Comparison of ENCODE assay signal across 9 cellular contexts in the genomic region with DNA sequence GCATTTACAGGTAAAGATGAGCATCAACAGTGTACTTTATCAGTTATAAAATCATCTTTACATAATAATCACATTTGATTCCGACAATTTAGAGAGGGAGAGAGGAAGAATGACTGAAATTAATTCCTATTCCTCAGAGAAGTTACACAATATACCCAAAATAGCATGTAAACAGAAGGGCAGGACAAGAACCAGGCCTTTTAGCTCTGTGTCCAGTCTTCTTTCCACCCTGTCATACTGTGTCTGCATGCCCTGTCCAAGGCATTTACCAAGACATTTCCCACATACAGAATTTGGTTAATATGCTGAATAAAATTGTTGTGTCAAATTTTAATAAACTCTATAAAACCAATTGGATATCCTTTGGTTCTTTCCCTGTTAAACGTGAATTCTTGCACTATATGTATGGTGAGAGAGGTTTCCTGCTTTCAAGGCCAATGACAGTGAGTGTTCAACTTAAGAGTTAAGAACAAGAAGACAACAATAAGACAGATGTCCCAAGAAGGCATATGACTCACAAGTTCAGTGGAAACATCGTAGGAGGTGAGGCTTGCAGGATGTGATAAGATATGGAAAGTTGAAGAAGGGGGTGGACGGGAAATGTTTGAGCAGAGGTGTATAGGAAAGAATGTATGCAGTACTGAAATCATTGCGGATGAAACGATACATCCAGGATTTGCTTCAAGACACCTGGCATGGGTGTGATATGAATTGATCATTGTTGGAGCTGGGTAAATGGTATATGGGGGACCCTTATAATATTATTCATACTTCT. TPM values are rescaled to one million over a fixed set of nuclear protein-coding genes. Genes with fewer than 3 reads are reported as not detected.
DNase-seq lines count a peak whose midpoint lies in the region; ATAC-seq, FAIRE-seq and TF ChIP-seq lines count a peak whose summit lies in the region.
"Had no signal": no experiment of that assay in that cellular context is flagged by ENCODE, and none has a peak within 500 bp of the region (broad histone marks: within the 10 kb centered on the region; RNA-seq: fewer than 3 reads in every experiment).

No MANE protein-coding gene starts in this region.

- H3K36me3 Mint-ChIP-seq in Calu3 (ENCODE audit: insufficient read depth, unreplicated experiment) (peaks cover under 1% of the 10 kb centered on the region), WTC11 (no peaks in the 10 kb centered on the region)

- H3K27ac Mint-ChIP-seq in Calu3 (ENCODE audit: unreplicated experiment) (peak overlapping the region; percentile 23), WTC11 (no peak overlapping the region)

- H3K36me3 ChIP-seq in SK-N-SH (replicated peaks in 1 of 2; ENCODE audit: control insufficient read depth in 1 of 2, insufficient read depth in 2 of 2, low read length in 1 of 2) (no peaks in the 10 kb centered on the region), K562 (ENCODE audit: control insufficient read depth, insufficient read depth, low read length) (peaks cover 22% of the 10 kb centered on the region), OCI-LY7 (ENCODE audit: insufficient read depth, low read length) (no peaks in the 10 kb centered on the region)
- H3K36me3 ChIP-seq: thoracic aorta had no signal

- no peaks in the 10 kb centered on the region for H3K9me3 ChIP-seq in SK-N-SH
- no peaks in the 10 kb centered on the region for H3K9me3 ChIP-seq in K562 (replicated peaks; ENCODE audit: control insufficient read depth, insufficient read depth, low read depth, low read length)
- no peaks in the 10 kb centered on the region for H3K9me3 ChIP-seq in OCI-LY7 (ENCODE audit: low read length)
- H3K9me3 ChIP-seq: thoracic aorta had no signal

- POLR2A ChIA-PET in SK-N-SH (lab: Yijun Ruan, JAX) (no interaction called here), K562 (lab: Yijun Ruan, JAX) (interaction anchor here (0.9 kb wide), 1 partner anchor 57 kb away, joined by 4 read pairs; no protein-coding TSS in a partner anchor), WTC11 (lab: Charles Lee) (no interaction called here), OCI-LY7 (lab: Charles Lee) (interaction anchor here (0.6 to 1.0 kb wide), 2 partner anchors 34 to 527 kb away, joined by 3 to 4 read pairs; no protein-coding TSS in a partner anchor)

- H3K4me3 ChIP-seq in SK-N-SH (ENCODE audit: low read depth in 2 of 2, low read length in 1 of 2) (no peak overlapping the region), K562 (no peak overlapping the region), OCI-LY7 (ENCODE audit: low read depth, low read length, poor library complexity, severe bottlenecking) (no peak overlapping the region)
- H3K4me3 ChIP-seq: thoracic aorta had no signal

- no peak for TF ChIP-seq EP300 in SK-N-SH (IDR thresholded peaks at IDR 0.05; ENCODE audit: borderline replicate concordance in 1 of 2, low read depth in 1 of 2, low read length in 1 of 2)
- peak; percentile 99 for TF ChIP-seq EP300 in K562 (IDR thresholded peaks at IDR 0.05; ENCODE audit: low read length)

- H3K4me3 Mint-ChIP-seq in Calu3 (ENCODE audit: low read depth, unreplicated experiment): no peak overlapping the region
- no peak overlapping the region for H3K4me3 Mint-ChIP-seq in WTC11

- H3K27ac ChIP-seq in SK-N-SH (ENCODE audit: low read depth in 2 of 2, low read length in 1 of 2): peak overlapping the region in 1 of 2 experiments; percentile 39; a peak in 2 of 4 replicates
- H3K27ac ChIP-seq in K562 (ENCODE audit: extremely low read depth, low read depth, low read length): peak overlapping the region; percentile 95
- H3K27ac ChIP-seq in OCI-LY7 (ENCODE audit: low read depth, low read length, poor library complexity, severe bottlenecking): no peak overlapping the region
- H3K27ac ChIP-seq: thoracic aorta had no signal

- WGBS in SK-N-SH (ENCODE audit: low lambda C conversion rate): 61% methylated on average over 6 of the region's 6 CpGs
- 2% methylated on average over 6 of the region's 6 CpGs for WGBS in K562 (ENCODE audit: insufficient coverage, low coverage, missing lambda C conversion rate)

- FAIRE-seq in K562 (lab: Jason Lieb, UNC): peak; percentile 96

- no peak for TF ChIP-seq RAD21 in SK-N-SH (IDR thresholded peaks at IDR 0.05; ENCODE audit: low read length)
- peak in 1 of 2 experiments; percentile 44; a peak in 2 of 4 replicates for TF ChIP-seq RAD21 in K562 (CRISPR knock-in tag; conservative IDR thresholded peaks at IDR 0.05 in 1 of 2, IDR thresholded peaks at IDR 0.05 in 1 of 2)

- H2AFZ ChIP-seq in SK-N-SH (ENCODE audit: low read depth) (no peak overlapping the region), K562 (ENCODE audit: low read depth, low read length) (0 out of 2 replicates have a peak overlapping the region, but pooled peaks have one; percentile 28), OCI-LY7 (ENCODE audit: low read length) (no peak overlapping the region)

- H3K27me3 Mint-ChIP-seq in Calu3 (ENCODE audit: unreplicated experiment) (no peaks in the 10 kb centered on the region), WTC11 (ENCODE audit: low read depth) (no peaks in the 10 kb centered on the region)

- peaks cover 17 to 32% of the 10 kb centered on the region in 2 experiments for H3K4me1 ChIP-seq in SK-N-SH (ENCODE audit: control insufficient read depth in 1 of 2, insufficient read depth in 2 of 2, low read depth in 1 of 2, low read length in 1 of 2)
- H3K4me1 ChIP-seq in K562 (replicated peaks in 1 of 2; ENCODE audit: control insufficient read depth in 2 of 2, insufficient read depth in 2 of 2, low read length in 2 of 2): peaks cover 15 to 81% of the 10 kb centered on the region in 2 experiments
- H3K4me1 ChIP-seq in OCI-LY7 (ENCODE audit: insufficient read depth, low read length, poor library complexity, severe bottlenecking): no peaks in the 10 kb centered on the region

- no peaks in the 10 kb centered on the region; the same call in 1 of the 2 replicates for H3K9me2 ChIP-seq in SK-N-SH
- no peaks in the 10 kb centered on the region for H3K9me2 ChIP-seq in OCI-LY7 (ENCODE audit: insufficient read depth, low read length)

- ATAC-seq in K562 (peak; percentile 83), WTC11 (no peak)

- H4K20me1 ChIP-seq in SK-N-SH (ENCODE audit: insufficient read depth) (no peaks in the 10 kb centered on the region; the same call in 1 of the 2 replicates), K562 (replicated peaks; ENCODE audit: control insufficient read depth, insufficient read depth, low read length) (no peaks in the 10 kb centered on the region), OCI-LY7 (ENCODE audit: insufficient read depth, low read length) (no peaks in the 10 kb centered on the region)

- H3F3A ChIP-seq in SK-N-SH (replicated peaks; ENCODE audit: insufficient read depth): peaks cover 20% of the 10 kb centered on the region

- in situ Hi-C loops in K562 (cut with MboI): no loop called here

- intact Hi-C loops in Calu3 (cut with micrococcal nuclease; ENCODE audit: unreplicated experiment) (no loop called here), K562 (cut with micrococcal nuclease) (loop anchor here (2.0 to 10.0 kb wide), 3 partner anchors 21 to 349 kb away; a partner anchor contains a TSS), posterior vena cava (cut with DNase I) (no loop called here), OCI-LY7 (cut with micrococcal nuclease; ENCODE audit: unreplicated experiment) (no loop called here)

- H3K27me3 ChIP-seq in SK-N-SH (ENCODE audit: insufficient read depth) (no peaks in the 10 kb centered on the region), K562 (ENCODE audit: control insufficient read depth in 2 of 2, insufficient read depth in 2 of 2, low read length in 2 of 2) (no peaks in the 10 kb centered on the region)

- H3K9ac ChIP-seq in SK-N-SH (no peak overlapping the region), K562 (ENCODE audit: insufficient read depth in 1 of 2, low read depth in 2 of 2, low read length in 2 of 2) (peak overlapping the region in 1 of 2 experiments; percentile 73; a peak in 2 of 4 replicates)

- no peak for DNase-seq in Calu3
- DNase-seq in SK-N-SH: no peak
- peak; percentile 77 to 95 (median 84) for DNase-seq in K562 (ENCODE audit: extremely low read depth in 1 of 4, low spot score in 3 of 4)
- DNase-seq in putamen (ENCODE audit: low spot score): peak; percentile 81
- DNase-seq in WTC11 (ENCODE audit: low spot score): no peak
- no peak for DNase-seq in posterior vena cava (ENCODE audit: low spot score)
- no peak for DNase-seq in OCI-LY7 (ENCODE audit: low spot score)
- DNase-seq in HT-29 (ENCODE audit: low spot score): no peak

- TF ChIP-seq CTCF in Calu3 (IDR thresholded peaks at IDR 0.05; ENCODE audit: unreplicated experiment) (no peak), SK-N-SH (IDR thresholded peaks at IDR 0.05) (no peak), K562 (IDR thresholded peaks at IDR 0.05 in 2 of 3, conservative IDR thresholded peaks at IDR 0.05 in 1 of 3; ENCODE audit: insufficient read depth in 2 of 3, low read depth in 1 of 3, low read length in 3 of 3) (no peak), WTC11 (IDR thresholded peaks at IDR 0.05) (no peak), OCI-LY7 (conservative IDR thresholded peaks at IDR 0.05; ENCODE audit: low read length) (no peak)

- H3K9me1 ChIP-seq in K562 (ENCODE audit: control insufficient read depth, insufficient read depth, low read length): no peaks in the 10 kb centered on the region

- no TSS peak for BruUV-seq in Calu3 (replicated peaks; lab: Mats Ljungman, UMichigan)
- BruUV-seq in K562 (replicated peaks; lab: Mats Ljungman, UMichigan): no TSS peak
- BruUV-seq in OCI-LY7 (replicated peaks; lab: Mats Ljungman, UMichigan): no TSS peak

- H3K79me2 ChIP-seq in SK-N-SH (ENCODE audit: insufficient read depth) (no peaks in the 10 kb centered on the region), K562 (ENCODE audit: control insufficient read depth, insufficient read depth, low read length) (peaks cover 94% of the 10 kb centered on the region), OCI-LY7 (ENCODE audit: insufficient read depth, low read depth, low read length) (peaks cover 10% of the 10 kb centered on the region; the same call in 1 of the 2 replicates)

- CTCF ChIA-PET in Calu3 (lab: Charles Lee): no interaction called here
- CTCF ChIA-PET in SK-N-SH (lab: Yijun Ruan, JAX): no interaction called here
- CTCF ChIA-PET in K562 (lab: Yijun Ruan, JAX; ENCODE audit: low intra/inter-chr PET ratio): no interaction called here
- CTCF ChIA-PET in WTC11 (lab: Charles Lee): no interaction called here
- CTCF ChIA-PET in OCI-LY7 (lab: Charles Lee; ENCODE audit: unreplicated experiment): no interaction called here

- H3K4me1 Mint-ChIP-seq in Calu3 (ENCODE audit: low read depth, unreplicated experiment) (peaks cover 37% of the 10 kb centered on the region), WTC11 (peaks cover 18% of the 10 kb centered on the region)

- H3K4me2 ChIP-seq in SK-N-SH (peak overlapping the region; percentile 32; the same call in 1 of the 2 replicates), K562 (ENCODE audit: insufficient read depth, low read length) (peak overlapping the region; percentile 73), OCI-LY7 (ENCODE audit: low read length) (no peak overlapping the region)

- TF ChIP-seq POLR2A in K562 (conservative IDR thresholded peaks at IDR 0.05): no peak

- H3K9me3 Mint-ChIP-seq in Calu3 (ENCODE audit: low read depth, unreplicated experiment) (no peaks in the 10 kb centered on the region), WTC11 (no peaks in the 10 kb centered on the region)

RNA-seq across cellular contexts. Expression of a gene that starts 20.8 kb away (rescaled TPM):
- total RNA-seq in Calu3 (2022) (42.5 and 42.9 TPM in 2 replicates), K562 (2014; rRNA removed) (9.2 and 9.7 TPM in 2 replicates), K562 (2014; rRNA removed; fragmentation: Illumina TruSeq; extraction: Trizol) (17.1 and 21.9 TPM in 2 replicates), K562 (2015; rRNA removed; fragmentation: Illumina TruSeq; extraction: Trizol) (13.5 and 14.4 TPM in 2 replicates), K562 (2021) (20.3 and 25.7 TPM in 2 replicates), WTC11 (2021) (23.6 to 25.5 TPM (median 24.2 TPM) in 3 replicates), posterior vena cava (1 to 10 TPM; 6.0 to 9.9 TPM), OCI-LY7 (2022) (8.8 and 9.9 TPM in 2 replicates)
- polyA plus RNA-seq in SK-N-SH (2012; rRNA removed) (3.7 and 5.2 TPM in 2 replicates), K562 (2011; rRNA removed) (42.3 and 43.7 TPM in 2 replicates), K562 (2014; fragmentation: Illumina TruSeq; extraction: Trizol) (15.8 and 16.0 TPM in 2 replicates), K562 (2014; fragmentation: Nextera tagmentation; extraction: Ambion mirVana) (1 to 10 TPM; 4.3 to 5.7 TPM), K562 (2014; rRNA removed) (10.5 and 12.3 TPM in 2 replicates)
- 4.5 and 5.8 TPM in 2 replicates for polyA plus RNA-seq in SK-N-SH (2012; cell fraction: cytosol; rRNA removed)
- polyA plus RNA-seq in SK-N-SH (2012; cell fraction: nucleus; rRNA removed): 2.7 and 4.4 TPM in 2 replicates
- total RNA-seq in K562 (2011; cell fraction: chromatin; rRNA removed; ENCODE audit: low replicate concordance): 81.4 and 138 TPM in 2 replicates
- total RNA-seq in K562 (2011; cell fraction: nucleolus; rRNA removed): 30.5 and 31.5 TPM in 2 replicates
- 59.8 and 105 TPM in 2 replicates for total RNA-seq in K562 (2011; cell fraction: nucleoplasm; rRNA removed)
- 41.1 and 45.8 TPM in 2 replicates for polyA plus RNA-seq in K562 (2011; cell fraction: cytosol; rRNA removed)
- polyA plus RNA-seq in K562 (2011; cell fraction: nucleus; rRNA removed): 32.4 and 41.6 TPM in 2 replicates
- 9.3 and 9.9 TPM in 2 replicates for polyA plus RNA-seq in K562 (2012)
- 79.3 and 80.5 TPM in 2 replicates for polyA minus RNA-seq in K562 (2011; rRNA and poly(A)+ RNA removed)
- polyA minus RNA-seq in K562 (2011; cell fraction: cytosol; rRNA and poly(A)+ RNA removed): 32.1 and 35.7 TPM in 2 replicates
- polyA minus RNA-seq in K562 (2011; cell fraction: nucleus; rRNA and poly(A)+ RNA removed): 33.3 and 46.1 TPM in 2 replicates
- total RNA-seq in OCI-LY7 (2014; rRNA removed; shearing (Covaris generic)): 3.2 and 4.4 TPM in 2 replicates
- 5.0 and 11.5 TPM in 2 replicates for total RNA-seq in HT-29 (2014; rRNA removed; shearing (Covaris generic))

Comparison
In these comparisons a context has a peak if more than half of its experiments do, and no peak if none do; other contexts are left out.
1. DNase-seq: peak in K562 (4 of 4) and putamen (single experiment); none in Calu3 (single experiment), SK-N-SH (single experiment), WTC11 (single experiment), posterior vena cava (single experiment), OCI-LY7 (single experiment) and HT-29 (single experiment).
2. POLR2A ChIA-PET loops: an anchor here in K562 (0.9 kb wide) and OCI-LY7 (0.6 to 1.0 kb wide); none called in SK-N-SH and WTC11.